Comparison of ENCODE assay signal across 9 cellular contexts in the genomic region with DNA sequence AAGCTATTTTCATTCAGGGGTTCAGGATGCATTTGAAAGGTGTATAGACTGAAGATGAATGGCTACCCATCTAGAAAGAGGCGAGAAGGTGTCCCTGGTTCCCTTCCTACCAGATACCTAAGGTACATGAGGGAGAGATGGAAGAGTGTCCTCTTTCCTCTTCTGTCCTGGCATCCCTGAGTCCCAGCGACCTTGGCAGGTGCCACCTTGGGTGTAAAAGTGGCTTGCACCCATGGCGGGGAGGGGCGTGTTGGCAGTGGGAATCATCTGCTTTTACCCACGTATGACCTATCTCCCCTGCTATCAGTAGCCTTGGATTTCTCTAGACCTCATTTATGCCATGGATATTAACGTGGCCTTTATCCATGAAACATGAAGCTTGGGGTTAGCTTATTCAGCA.
"Had no signal": no experiment of that assay in that cellular context is flagged by ENCODE, and none has a peak within 500 bp of the region (broad histone marks: within the 10 kb centered on the region; RNA-seq: fewer than 3 reads in every experiment).

No MANE protein-coding gene starts in this region.

- DNase-seq: GM23248, H7, HFFc6, KG1 had no signal

- H3K4me3 Mint-ChIP-seq: HFFc6 had no signal

- H3K36me3 ChIP-seq: HAP-1 had no signal

- FAIRE-seq: HepG2, K562 had no signal

- H3K27ac ChIP-seq: GM23248, HL-60 had no signal

- H3K9me3 ChIP-seq: HAP-1 had no signal

- H3K9me3 Mint-ChIP-seq: HFFc6 had no signal

- H3K4me3 ChIP-seq: GM23248, HAP-1, K562 had no signal

- H3K27ac Mint-ChIP-seq: HFFc6 had no signal

- ATAC-seq: HCT116, K562 had no signal

- H3K9ac ChIP-seq: GM23248 had no signal
